ENCODE assay signal across 9 cellular contexts in the genomic region with DNA sequence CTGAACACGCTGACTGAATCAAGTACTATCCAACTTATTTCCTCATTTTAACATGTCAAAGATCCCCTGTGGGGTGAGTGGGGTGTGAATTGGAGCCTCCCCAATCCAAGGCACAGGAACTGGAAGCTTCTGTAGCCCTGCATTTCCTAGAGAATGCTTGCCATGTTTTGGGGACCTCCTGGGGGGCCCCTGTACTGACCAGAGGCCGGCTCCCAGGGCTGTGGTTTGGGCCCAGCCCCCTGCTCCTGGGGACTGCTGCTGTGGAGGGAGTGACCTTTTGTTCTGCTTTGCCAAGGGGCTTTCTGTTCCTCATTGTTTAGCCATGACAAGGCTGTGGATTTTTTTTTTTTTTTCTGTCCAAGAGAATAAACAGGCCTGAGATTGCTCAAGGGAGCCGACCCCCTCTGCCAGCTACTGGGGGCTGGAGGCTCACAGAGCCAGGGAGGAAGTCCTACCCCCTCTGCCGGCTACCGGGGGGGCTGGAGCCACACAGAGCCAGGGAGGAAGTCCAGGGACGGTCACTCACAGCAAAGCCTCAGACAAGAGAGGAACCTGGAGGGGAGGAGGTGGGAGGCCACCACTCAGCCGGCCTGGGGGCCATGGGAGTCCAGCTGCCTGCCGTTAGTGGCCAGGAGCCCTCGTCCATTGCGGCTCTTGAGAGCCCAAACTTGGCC. TPM values are rescaled to one million over a fixed set of nuclear protein-coding genes. Genes with fewer than 3 reads are reported as not detected.
A peak's percentile ranks its signal among the peaks of the same experiment; 100 is the strongest.
DNase-seq lines count a peak whose midpoint lies in the region; ATAC-seq, FAIRE-seq and TF ChIP-seq lines count a peak whose summit lies in the region.
"Had no signal": no experiment of that assay in that cellular context is flagged by ENCODE, and none has a peak within 500 bp of the region (broad histone marks: within the 10 kb centered on the region; RNA-seq: fewer than 3 reads in every experiment).

No MANE protein-coding gene starts in this region.

- FAIRE-seq in H54 (lab: Jason Lieb, UNC), result no peak

- no peak for ATAC-seq in activated CD4-positive, alpha-beta T cell treated with anti-CD3 and anti-CD28 coated beads for 36 hours
- ATAC-seq in sciatic nerve (peak; percentile 88), HG03457 (IDR thresholded peaks at IDR 0.05; ENCODE audit: unreplicated experiment) (no peak), HG03025 (IDR thresholded peaks at IDR 0.05; ENCODE audit: low FRiP score, unreplicated experiment) (no peak)

- H3K9me3 Mint-ChIP-seq in activated CD4-positive, alpha-beta T cell treated with anti-CD3 and anti-CD28 coated beads for 36 hours (ENCODE audit: low read depth), result no peaks in the 10 kb centered on the region

- no peak for TF ChIP-seq POLR2A in H54 (IDR thresholded peaks at IDR 0.05; ENCODE audit: low read depth, low read length)

- intact Hi-C loops in activated CD4-positive, alpha-beta T cell treated with anti-CD3 and anti-CD28 coated beads for 36 hours (cut with DNase I, micrococcal nuclease), result no loop called here
- intact Hi-C loops in sciatic nerve (cut with DNase I), result no loop called here

- H3K4me3 Mint-ChIP-seq in activated CD4-positive, alpha-beta T cell treated with anti-CD3 and anti-CD28 coated beads for 36 hours, result no peak overlapping the region

- no peak for DNase-seq in activated CD4-positive, alpha-beta T cell treated with anti-CD3 and anti-CD28 coated beads for 36 hours
- DNase-seq in activated CD4-positive, alpha-beta T cell treated with anti-CD3 and anti-CD28 coated beads, Interleukin-2, amount 50 U/mL, for 4 hours, result no peak
- DNase-seq in anterior cingulate cortex (lab: John Stamatoyannopoulos, UW), result peak in 48 of 58 donors; percentile 3 to 69 (median 36)
- DNase-seq in iPS-NIHi11 (ENCODE audit: low spot score), result peak; percentile 37
- DNase-seq in sciatic nerve (ENCODE audit: low spot score), result peak; percentile 87
- no peak for DNase-seq in H54 (ENCODE audit: insufficient read length, low spot score)
- DNase-seq: DND-41 had no signal

- H3K4me1 Mint-ChIP-seq in activated CD4-positive, alpha-beta T cell treated with anti-CD3 and anti-CD28 coated beads for 36 hours, result peaks cover 56% of the 10 kb centered on the region

- CTCF ChIA-PET in activated CD4-positive, alpha-beta T cell treated with anti-CD3 and anti-CD28 coated beads for 36 hours (lab: Charles Lee), result interaction anchor here (0.7 to 3.0 kb wide), 4 partner anchors 24 to 59 kb away, joined by 3 to 23 read pairs (median 6); no protein-coding TSS in a partner anchor

- peaks cover 21% of the 10 kb centered on the region for H3K36me3 Mint-ChIP-seq in activated CD4-positive, alpha-beta T cell treated with anti-CD3 and anti-CD28 coated beads for 36 hours (ENCODE audit: low read depth)

- peak overlapping the region; percentile 4 for H3K27ac Mint-ChIP-seq in activated CD4-positive, alpha-beta T cell treated with anti-CD3 and anti-CD28 coated beads for 36 hours

- POLR2A ChIA-PET in activated CD4-positive, alpha-beta T cell treated with anti-CD3 and anti-CD28 coated beads for 36 hours (lab: Charles Lee), result no interaction called here

- H3K27me3 Mint-ChIP-seq in activated CD4-positive, alpha-beta T cell treated with anti-CD3 and anti-CD28 coated beads for 36 hours, result no peaks in the 10 kb centered on the region

RNA-seq across cellular contexts. Expression of a gene that starts 17.4 kb away (rescaled TPM):
- total RNA-seq in activated CD4-positive, alpha-beta T cell treated with anti-CD3 and anti-CD28 coated beads for 36 hours, result 100 to 1,000 TPM; 107 to 116 TPM
- 90.9 TPM for total RNA-seq in sciatic nerve

RNA-seq across cellular contexts. Expression of a gene that starts 45.7 kb away (rescaled TPM):
- total RNA-seq in activated CD4-positive, alpha-beta T cell treated with anti-CD3 and anti-CD28 coated beads for 36 hours, result 10 to 100 TPM; 20.6 to 22.9 TPM
- total RNA-seq in sciatic nerve, result 123 TPM

Comparison
In these comparisons a context has a peak if more than half of its experiments do, and no peak if none do; other contexts are left out.
1. DNase-seq: peak in anterior cingulate cortex (48 of 58), iPS-NIHi11 (single experiment) and sciatic nerve (single experiment); none in activated CD4-positive, alpha-beta T cell treated with anti-CD3 and anti-CD28 coated beads for 36 hours (single experiment), activated CD4-positive, alpha-beta T cell treated with anti-CD3 and anti-CD28 coated beads, Interleukin-2, amount 50 U/mL, for 4 hours (0 of 2) and H54 (single experiment).